Comparison of ENCODE assay signal across 11 cellular contexts in the genomic region with DNA sequence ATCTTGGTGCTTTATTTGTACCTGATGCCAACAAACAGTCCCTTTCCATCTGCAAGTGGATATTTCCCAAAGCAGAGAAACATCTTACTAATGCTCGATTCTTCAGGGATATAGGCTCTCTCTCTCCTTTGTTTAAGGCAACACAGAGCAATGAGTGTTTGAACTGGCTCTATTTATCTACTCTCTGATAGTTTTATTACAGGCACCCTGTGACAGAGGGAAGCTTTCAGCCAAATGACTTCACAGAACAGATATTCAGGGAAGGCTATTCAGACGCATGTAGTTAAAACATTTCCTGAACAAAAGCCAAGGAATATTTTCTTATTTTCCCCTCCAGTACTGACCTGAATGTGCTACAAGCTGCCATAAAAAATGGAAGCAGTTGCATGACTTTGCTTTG.
DNase-seq lines count a peak whose midpoint lies in the region; ATAC-seq and TF ChIP-seq lines count a peak whose summit lies in the region.
"Had no signal": no experiment of that assay in that cellular context is flagged by ENCODE, and none has a peak within 500 bp of the region (broad histone marks: within the 10 kb centered on the region; RNA-seq: fewer than 3 reads in every experiment).

No MANE protein-coding gene starts in this region.

- H3K27me3 Mint-ChIP-seq in stimulated activated naive CD8-positive, alpha-beta T cell treated with anti-CD3 and anti-CD28 coated beads, Interleukin-15, amount 100 ng/mL, for 72 hours: no peaks in the 10 kb centered on the region

- TF ChIP-seq CTCF in AG04449 (IDR thresholded peaks at IDR 0.05; ENCODE audit: insufficient read depth, low read length, missing control alignments) (no peak), astrocyte of the spinal cord (IDR thresholded peaks at IDR 0.05; ENCODE audit: low read depth, low read length) (no peak)

- no peak overlapping the region for H3K4me3 Mint-ChIP-seq in stimulated activated naive CD8-positive, alpha-beta T cell treated with anti-CD3 and anti-CD28 coated beads, Interleukin-15, amount 100 ng/mL, for 72 hours
- H3K4me3 Mint-ChIP-seq: activated T-cell treated with anti-CD3 and anti-CD28 coated beads, Interleukin-2, amount 50 U/mL, for 4 hours; CD4-positive, CD25-positive, alpha-beta regulatory T cell; naive B cell had no signal

- in situ Hi-C loops in astrocyte of the spinal cord (cut with HindIII; ENCODE audit: low sequenced_read_pairs): no loop called here

- POLR2A ChIA-PET in AG04449 (lab: Yijun Ruan, JAX): no interaction called here

- CTCF ChIA-PET in AG04449 (lab: Yijun Ruan, JAX): no interaction called here

- H3K4me3 ChIP-seq in AG04449 (ENCODE audit: low read depth, low read length): peak overlapping the region; percentile 34
- no peak overlapping the region for H3K4me3 ChIP-seq in astrocyte of the spinal cord (ENCODE audit: low read depth, low read length)

- H3K9me3 Mint-ChIP-seq in stimulated activated naive CD8-positive, alpha-beta T cell treated with anti-CD3 and anti-CD28 coated beads, Interleukin-15, amount 100 ng/mL, for 72 hours: no peaks in the 10 kb centered on the region
- H3K9me3 Mint-ChIP-seq: activated T-cell treated with anti-CD3 and anti-CD28 coated beads, Interleukin-2, amount 50 U/mL, for 4 hours; CD4-positive, CD25-positive, alpha-beta regulatory T cell; naive B cell had no signal

- no peak overlapping the region for H3K27ac Mint-ChIP-seq in stimulated activated naive CD8-positive, alpha-beta T cell treated with anti-CD3 and anti-CD28 coated beads, Interleukin-15, amount 100 ng/mL, for 72 hours
- H3K27ac Mint-ChIP-seq: CD4-positive, CD25-positive, alpha-beta regulatory T cell; naive B cell had no signal

- peak; percentile 82 for DNase-seq in AG04449 (ENCODE audit: low read depth, low spot score)
- peak; percentile 82 for DNase-seq in NCI-H1092 treated with DMSO at 0.1 percent for 48 hours (lab: John Stamatoyannopoulos, UW)
- peak; percentile 85 for DNase-seq in astrocyte of the spinal cord (ENCODE audit: low read depth, low spot score)
- DNase-seq in left kidney (ENCODE audit: low read depth, low spot score): peak; percentile 66
- no peak for DNase-seq in stimulated activated naive CD8-positive, alpha-beta T cell treated with anti-CD3 and anti-CD28 coated beads, Interleukin-15, amount 100 ng/mL, for 72 hours
- no peak for DNase-seq in NCI-H2107 (lab: John Stamatoyannopoulos, UW)
- DNase-seq: activated T-cell treated with anti-CD3 and anti-CD28 coated beads, Interleukin-2, amount 50 U/mL, for 4 hours; CD4-positive, CD25-positive, alpha-beta regulatory T cell; naive B cell had no signal

- ATAC-seq in GM18520 (IDR thresholded peaks at IDR 0.05; ENCODE audit: unreplicated experiment): no peak
- no peak for ATAC-seq in stimulated activated naive CD8-positive, alpha-beta T cell treated with anti-CD3 and anti-CD28 coated beads, Interleukin-15, amount 100 ng/mL, for 72 hours
- ATAC-seq in GM19455 (IDR thresholded peaks at IDR 0.05; ENCODE audit: unreplicated experiment): no peak
- ATAC-seq: activated T-cell treated with anti-CD3 and anti-CD28 coated beads, Interleukin-2, amount 50 U/mL, for 4 hours had no signal

- no peaks in the 10 kb centered on the region for H3K4me1 Mint-ChIP-seq in stimulated activated naive CD8-positive, alpha-beta T cell treated with anti-CD3 and anti-CD28 coated beads, Interleukin-15, amount 100 ng/mL, for 72 hours
- H3K4me1 Mint-ChIP-seq: naive B cell had no signal

Comparison
In these comparisons a context has a peak if more than half of its experiments do, and no peak if none do; other contexts are left out.
1. DNase-seq: peak in AG04449 (single experiment), NCI-H1092 treated with DMSO at 0.1 percent for 48 hours (single experiment), astrocyte of the spinal cord (single experiment) and left kidney (single experiment); none in stimulated activated naive CD8-positive, alpha-beta T cell treated with anti-CD3 and anti-CD28 coated beads, Interleukin-15, amount 100 ng/mL, for 72 hours (0 of 2) and NCI-H2107 (single experiment).